1 cellular context compared by ENCODE assay signal in the genomic region with DNA sequence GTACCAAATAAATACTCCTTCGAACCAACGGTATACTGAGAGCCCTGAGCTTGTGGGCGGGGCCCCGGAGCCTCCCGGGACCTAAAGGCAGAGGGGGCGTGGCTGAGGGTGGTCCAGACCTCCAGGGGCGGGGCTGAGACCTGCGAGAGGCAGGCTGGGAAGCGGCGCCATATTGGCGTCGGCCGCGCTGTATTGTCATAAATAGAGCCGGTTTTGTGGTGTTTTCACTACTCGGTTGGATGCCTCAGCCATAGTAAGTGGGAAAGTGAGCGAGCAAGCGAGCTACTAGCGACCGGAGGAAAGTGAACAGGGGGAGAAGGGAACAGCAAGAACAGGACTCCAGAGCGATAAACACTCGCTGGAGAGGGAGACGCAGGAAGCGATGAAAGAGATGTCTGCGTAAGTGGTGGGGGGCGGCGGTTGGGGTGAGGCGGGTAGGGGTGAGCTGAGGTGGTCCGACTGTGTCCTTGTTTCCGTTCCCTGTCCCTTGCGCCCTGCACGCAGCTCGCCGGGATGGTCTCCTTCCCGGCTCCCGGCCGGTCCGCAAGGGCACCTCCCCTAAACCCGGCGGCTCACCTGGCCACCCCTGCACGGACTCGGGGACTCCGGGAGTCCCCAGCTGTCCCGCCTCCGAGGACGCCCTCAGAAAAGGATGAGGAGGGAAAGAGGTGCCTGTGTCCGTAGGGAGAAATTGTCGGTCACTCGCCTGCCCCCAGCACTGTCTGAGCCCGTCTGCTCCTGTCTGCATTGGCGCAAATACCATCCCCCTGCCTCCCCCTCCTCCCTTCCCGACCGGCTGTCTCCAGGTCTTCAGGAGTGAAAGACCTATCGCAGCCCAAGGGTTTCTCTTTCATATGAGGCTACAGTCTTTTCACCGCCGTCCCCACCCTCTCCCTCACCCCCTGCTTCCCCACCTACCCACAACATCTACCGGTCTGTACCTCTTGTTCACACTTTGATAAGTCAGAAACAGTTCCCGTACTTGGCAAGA.
TF ChIP-seq lines count a peak whose summit lies in the region.

A gene (plus strand): TSS at position 172 of the 991 bp plus-strand sequence. CDS start 211 bp downstream, at position 383.

TF ChIP-seq in H1, 55 proteins besides CTCF, POLR2A, EP300 and RAD21 (continued from another document):
- peak; percentile 4; the same call in 1 of the 2 replicates for TF ChIP-seq TEAD4 (IDR thresholded peaks at IDR 0.05; ENCODE audit: low read depth, low read length)
